1 cellular context compared by ENCODE assay signal in genomic region chr7:17931069-17931468, GRCh38.
TF ChIP-seq lines count a peak whose summit lies in the region.

No MANE protein-coding gene starts in this region.

TF ChIP-seq in GM23338, 12 proteins besides CTCF, POLR2A, EP300 and RAD21 (continued from another document):
- TF ChIP-seq ZNF462 (CRISPR knock-in tag; IDR thresholded peaks at IDR 0.05) (no peak), ZNF331 (CRISPR knock-in tag; IDR thresholded peaks at IDR 0.05; ENCODE audit: low read depth) (no peak), EZH2 (IDR thresholded peaks at IDR 0.05; ENCODE audit: low read depth, unreplicated experiment) (no peak), JUNB (IDR thresholded peaks at IDR 0.05; ENCODE audit: unreplicated experiment) (no peak), CREB1 (CRISPR knock-in tag; IDR thresholded peaks at IDR 0.05; ENCODE audit: low read depth) (no peak), ZNF114 (CRISPR knock-in tag; IDR thresholded peaks at IDR 0.05) (no peak), NANOG (IDR thresholded peaks at IDR 0.05; ENCODE audit: borderline replicate concordance) (no peak), POLR2AphosphoS5 (IDR thresholded peaks at IDR 0.05; ENCODE audit: low read depth) (no peak), EZH2phosphoT487 (IDR thresholded peaks at IDR 0.05; ENCODE audit: unreplicated experiment) (no peak)
- TF ChIP-seq, protein P1, sequence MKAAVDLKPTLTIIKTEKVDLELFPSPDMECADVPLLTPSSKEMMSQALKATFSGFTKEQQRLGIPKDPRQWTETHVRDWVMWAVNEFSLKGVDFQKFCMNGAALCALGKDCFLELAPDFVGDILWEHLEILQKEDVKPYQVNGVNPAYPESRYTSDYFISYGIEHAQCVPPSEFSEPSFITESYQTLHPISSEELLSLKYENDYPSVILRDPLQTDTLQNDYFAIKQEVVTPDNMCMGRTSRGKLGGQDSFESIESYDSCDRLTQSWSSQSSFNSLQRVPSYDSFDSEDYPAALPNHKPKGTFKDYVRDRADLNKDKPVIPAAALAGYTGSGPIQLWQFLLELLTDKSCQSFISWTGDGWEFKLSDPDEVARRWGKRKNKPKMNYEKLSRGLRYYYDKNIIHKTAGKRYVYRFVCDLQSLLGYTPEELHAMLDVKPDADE (IDR thresholded peaks at IDR 0.05) = no peak
- TF ChIP-seq, protein P2, sequence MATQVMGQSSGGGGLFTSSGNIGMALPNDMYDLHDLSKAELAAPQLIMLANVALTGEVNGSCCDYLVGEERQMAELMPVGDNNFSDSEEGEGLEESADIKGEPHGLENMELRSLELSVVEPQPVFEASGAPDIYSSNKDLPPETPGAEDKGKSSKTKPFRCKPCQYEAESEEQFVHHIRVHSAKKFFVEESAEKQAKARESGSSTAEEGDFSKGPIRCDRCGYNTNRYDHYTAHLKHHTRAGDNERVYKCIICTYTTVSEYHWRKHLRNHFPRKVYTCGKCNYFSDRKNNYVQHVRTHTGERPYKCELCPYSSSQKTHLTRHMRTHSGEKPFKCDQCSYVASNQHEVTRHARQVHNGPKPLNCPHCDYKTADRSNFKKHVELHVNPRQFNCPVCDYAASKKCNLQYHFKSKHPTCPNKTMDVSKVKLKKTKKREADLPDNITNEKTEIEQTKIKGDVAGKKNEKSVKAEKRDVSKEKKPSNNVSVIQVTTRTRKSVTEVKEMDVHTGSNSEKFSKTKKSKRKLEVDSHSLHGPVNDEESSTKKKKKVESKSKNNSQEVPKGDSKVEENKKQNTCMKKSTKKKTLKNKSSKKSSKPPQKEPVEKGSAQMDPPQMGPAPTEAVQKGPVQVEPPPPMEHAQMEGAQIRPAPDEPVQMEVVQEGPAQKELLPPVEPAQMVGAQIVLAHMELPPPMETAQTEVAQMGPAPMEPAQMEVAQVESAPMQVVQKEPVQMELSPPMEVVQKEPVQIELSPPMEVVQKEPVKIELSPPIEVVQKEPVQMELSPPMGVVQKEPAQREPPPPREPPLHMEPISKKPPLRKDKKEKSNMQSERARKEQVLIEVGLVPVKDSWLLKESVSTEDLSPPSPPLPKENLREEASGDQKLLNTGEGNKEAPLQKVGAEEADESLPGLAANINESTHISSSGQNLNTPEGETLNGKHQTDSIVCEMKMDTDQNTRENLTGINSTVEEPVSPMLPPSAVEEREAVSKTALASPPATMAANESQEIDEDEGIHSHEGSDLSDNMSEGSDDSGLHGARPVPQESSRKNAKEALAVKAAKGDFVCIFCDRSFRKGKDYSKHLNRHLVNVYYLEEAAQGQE (IDR thresholded peaks at IDR 0.05; ENCODE audit: unreplicated experiment) = no peak
TF ChIP-seq in GM23338: peak in this region for 0.
